In genomic region chrX:129678881-129679195, GRCh38 we compare ENCODE assay signal across 9 cellular contexts. TPM values are rescaled to one million over a fixed set of nuclear protein-coding genes. Genes with fewer than 3 reads are reported as not detected.
DNase-seq lines count a peak whose midpoint lies in the region; ATAC-seq, FAIRE-seq and TF ChIP-seq lines count a peak whose summit lies in the region.
"Had no signal": no experiment of that assay in that cellular context is flagged by ENCODE, and none has a peak within 500 bp of the region (broad histone marks: within the 10 kb centered on the region; RNA-seq: fewer than 3 reads in every experiment).

No MANE protein-coding gene starts in this region.

- H3K9ac ChIP-seq in keratinocyte (ENCODE audit: control insufficient read depth, extremely low read depth, insufficient read depth, low read length), result no peak overlapping the region

- H4K20me1 ChIP-seq in keratinocyte (ENCODE audit: control insufficient read depth, extremely low read depth, insufficient read depth, low read length), result no peaks in the 10 kb centered on the region

- DNase-seq in activated CD8-positive, alpha-beta memory T cell treated with anti-CD3 and anti-CD28 coated beads, Interleukin-2, amount 10 ng/mL, durations not matched to agents 7 days and 5 days, result no peak
- no peak for DNase-seq in activated CD8-positive, alpha-beta memory T cell treated with anti-CD3 and anti-CD28 coated beads, Interleukin-2, amount 50 U/mL, for 48 hours
- DNase-seq in keratinocyte (ENCODE audit: low read depth, low spot score), result no peak
- DNase-seq in thoracic aorta (ENCODE audit: low spot score), result no peak
- no peak for DNase-seq in GM13977 (ENCODE audit: low spot score)
- DNase-seq in hypothalamus (lab: John Stamatoyannopoulos, UW), result no peak
- no peak for DNase-seq in activated CD4-positive, alpha-beta T cell treated with anti-CD3 and anti-CD28 coated beads, Interleukin-2, amount 50 U/mL, for 1 hour

- H3K36me3 ChIP-seq in keratinocyte (ENCODE audit: control insufficient read depth in 2 of 2, extremely low read depth in 1 of 2, insufficient read depth in 2 of 2, low read length in 2 of 2), result no peaks in the 10 kb centered on the region
- no peaks in the 10 kb centered on the region for H3K36me3 ChIP-seq in thoracic aorta

- CTCF ChIA-PET in activated CD8-positive, alpha-beta memory T cell treated with anti-CD3 and anti-CD28 coated beads, Interleukin-2, amount 10 ng/mL, durations not matched to agents 7 days and 5 days (lab: Charles Lee), result interaction anchor here (0.6 to 2.2 kb wide), 5 partner anchors 24 to 145 kb away, joined by 3 to 6 read pairs (median 3); partner anchors contain the start of gene APLN

- peaks cover 6% of the 10 kb centered on the region for H3K27me3 Mint-ChIP-seq in activated CD8-positive, alpha-beta memory T cell treated with anti-CD3 and anti-CD28 coated beads, Interleukin-2, amount 10 ng/mL, durations not matched to agents 7 days and 5 days

- in situ Hi-C loops in GM13977 (cut with MboI; ENCODE audit: low pct_unique_long_range_greater_than_20kb, low sequenced_read_pairs, unreplicated experiment), result no loop called here

- H3K27ac Mint-ChIP-seq in activated CD8-positive, alpha-beta memory T cell treated with anti-CD3 and anti-CD28 coated beads, Interleukin-2, amount 10 ng/mL, durations not matched to agents 7 days and 5 days, result no peak overlapping the region

- ATAC-seq in activated CD8-positive, alpha-beta memory T cell treated with anti-CD3 and anti-CD28 coated beads, Interleukin-2, amount 10 ng/mL, durations not matched to agents 7 days and 5 days, result no peak
- peak; percentile 18 for ATAC-seq in thoracic aorta (ENCODE audit: insufficient number of reproducible peaks, low FRiP score, low read depth)

- peak overlapping the region; percentile 59 for H3K4me2 ChIP-seq in keratinocyte (ENCODE audit: control insufficient read depth, extremely low read depth, insufficient read depth, low read depth, low read length)

- dilution Hi-C loops in keratinocyte (cut with MboI; ENCODE audit: extremely low pct_ligation_motif_present, low sequenced_read_pairs), result no loop called here

- no peaks in the 10 kb centered on the region for H3K27me3 ChIP-seq in keratinocyte (ENCODE audit: control insufficient read depth, extremely low read depth, insufficient read depth, low read length)
- H3K27me3 ChIP-seq in thoracic aorta (replicated peaks; ENCODE audit: insufficient read depth), result no peaks in the 10 kb centered on the region

- H3K4me3 ChIP-seq in keratinocyte (ENCODE audit: control insufficient read depth in 2 of 3, extremely low read depth in 1 of 3, insufficient read depth in 2 of 3, low read depth in 1 of 3, low read length in 3 of 3) (no peak overlapping the region), thoracic aorta (peak overlapping the region; percentile 67)

- peak overlapping the region; percentile 23 for H2AFZ ChIP-seq in keratinocyte (ENCODE audit: control insufficient read depth, low read length)

- H3K27ac ChIP-seq in VCaP (peak overlapping the region; percentile 84), keratinocyte (ENCODE audit: control insufficient read depth, insufficient read depth, low read length) (no peak overlapping the region), thoracic aorta (peak overlapping the region; percentile 84 to 89)

- H3K9me3 ChIP-seq in keratinocyte (ENCODE audit: control insufficient read depth, low read depth, low read length) (no peaks in the 10 kb centered on the region), thoracic aorta (no peaks in the 10 kb centered on the region)

- FAIRE-seq in keratinocyte (lab: Jason Lieb, UNC), result no peak

- H3K4me1 ChIP-seq in keratinocyte (ENCODE audit: control insufficient read depth, extremely low read depth, insufficient read depth, low read length) (peaks cover 20% of the 10 kb centered on the region), thoracic aorta (ENCODE audit: control insufficient read depth in 1 of 2, low read depth in 2 of 2) (peaks cover 0 to 14% of the 10 kb centered on the region in 2 donors)

- H3K4me3 Mint-ChIP-seq in activated CD8-positive, alpha-beta memory T cell treated with anti-CD3 and anti-CD28 coated beads, Interleukin-2, amount 10 ng/mL, durations not matched to agents 7 days and 5 days, result peak overlapping the region; percentile 48

- no peaks in the 10 kb centered on the region for H3K9me3 Mint-ChIP-seq in activated CD8-positive, alpha-beta memory T cell treated with anti-CD3 and anti-CD28 coated beads, Interleukin-2, amount 10 ng/mL, durations not matched to agents 7 days and 5 days (ENCODE audit: low read depth)

- no peaks in the 10 kb centered on the region for H3K79me2 ChIP-seq in keratinocyte (ENCODE audit: control insufficient read depth, insufficient read depth, low read length)

- TF ChIP-seq CTCF in VCaP (conservative IDR thresholded peaks at IDR 0.05) (no peak), keratinocyte (optimal IDR thresholded peaks at IDR 0.05 in 1 of 3, IDR thresholded peaks at IDR 0.05 in 1 of 3, conservative IDR thresholded peaks at IDR 0.05 in 1 of 3; ENCODE audit: extremely low read depth in 1 of 3, insufficient read depth in 2 of 3, low read length in 3 of 3) (no peak), thoracic aorta (IDR thresholded peaks at IDR 0.05) (no peak), GM13977 (IDR thresholded peaks at IDR 0.05; ENCODE audit: extremely low read depth, insufficient read depth, missing control alignments) (no peak)

- H3K9me1 ChIP-seq in keratinocyte (ENCODE audit: control insufficient read depth, extremely low read depth, insufficient read depth, low read length), result no peaks in the 10 kb centered on the region

- no peaks in the 10 kb centered on the region for H3K36me3 Mint-ChIP-seq in activated CD8-positive, alpha-beta memory T cell treated with anti-CD3 and anti-CD28 coated beads, Interleukin-2, amount 10 ng/mL, durations not matched to agents 7 days and 5 days

- peaks cover 8% of the 10 kb centered on the region for H3K4me1 Mint-ChIP-seq in activated CD8-positive, alpha-beta memory T cell treated with anti-CD3 and anti-CD28 coated beads, Interleukin-2, amount 10 ng/mL, durations not matched to agents 7 days and 5 days

RNA-seq across cellular contexts. Expression of gene APLN, which starts 24.1 kb away (rescaled TPM):
- total RNA-seq in activated CD8-positive, alpha-beta memory T cell treated with anti-CD3 and anti-CD28 coated beads, Interleukin-2, amount 10 ng/mL, durations not matched to agents 7 days and 5 days, result under 1 TPM; 0.14 to 0.15 TPM
- 0.71 to 4.1 TPM (median 1.8 TPM) in 3 replicates for polyA plus RNA-seq in keratinocyte
- polyA plus RNA-seq in keratinocyte (2011; ENCODE audit: low read depth), result not detected
- 0.62 and 0.69 TPM in 2 replicates for polyA plus RNA-seq in keratinocyte (2011; cell fraction: cytosol; rRNA removed)
- polyA plus RNA-seq in keratinocyte (2011; cell fraction: nucleus; rRNA removed), result 0.51 and 0.60 TPM in 2 replicates
- polyA plus RNA-seq in keratinocyte (2012; ENCODE audit: low replicate concordance), result 0.24 and 3.8 TPM in 2 replicates
- 1.0 to 5.1 TPM (median 1.2 TPM) in 3 replicates for polyA minus RNA-seq in keratinocyte
- not detected for polyA minus RNA-seq in keratinocyte (2011; cell fraction: cytosol; rRNA and poly(A)+ RNA removed)
- polyA minus RNA-seq in keratinocyte (2011; cell fraction: nucleus; rRNA and poly(A)+ RNA removed), result 0.23 and 0.42 TPM in 2 replicates
- 1 to 10 TPM; 1.1 to 1.8 TPM for total RNA-seq in thoracic aorta

RNA-seq across cellular contexts. Expression of gene XPNPEP2, which starts 59.9 kb away (rescaled TPM):
- total RNA-seq in activated CD8-positive, alpha-beta memory T cell treated with anti-CD3 and anti-CD28 coated beads, Interleukin-2, amount 10 ng/mL, durations not matched to agents 7 days and 5 days, result 1 to 10 TPM; 1.0 to 1.2 TPM
- not detected in 3 replicates for polyA plus RNA-seq in keratinocyte
- polyA plus RNA-seq in keratinocyte (2011; ENCODE audit: low read depth), result not detected
- not detected in 2 replicates for polyA plus RNA-seq in keratinocyte (2011; cell fraction: cytosol; rRNA removed)
- polyA plus RNA-seq in keratinocyte (2011; cell fraction: nucleus; rRNA removed), result not detected in 2 replicates
- not detected in 2 replicates for polyA plus RNA-seq in keratinocyte (2012; ENCODE audit: low replicate concordance)
- not detected in 3 replicates for polyA minus RNA-seq in keratinocyte
- not detected for polyA minus RNA-seq in keratinocyte (2011; cell fraction: cytosol; rRNA and poly(A)+ RNA removed)
- not detected in 2 replicates for polyA minus RNA-seq in keratinocyte (2011; cell fraction: nucleus; rRNA and poly(A)+ RNA removed)
- 1 to 10 TPM; 2.7 to 4.2 TPM for total RNA-seq in thoracic aorta
- total RNA-seq: fibroblast of villous mesenchyme had no signal
